ENCODE assay signal across 8 cellular contexts in the genomic region with DNA sequence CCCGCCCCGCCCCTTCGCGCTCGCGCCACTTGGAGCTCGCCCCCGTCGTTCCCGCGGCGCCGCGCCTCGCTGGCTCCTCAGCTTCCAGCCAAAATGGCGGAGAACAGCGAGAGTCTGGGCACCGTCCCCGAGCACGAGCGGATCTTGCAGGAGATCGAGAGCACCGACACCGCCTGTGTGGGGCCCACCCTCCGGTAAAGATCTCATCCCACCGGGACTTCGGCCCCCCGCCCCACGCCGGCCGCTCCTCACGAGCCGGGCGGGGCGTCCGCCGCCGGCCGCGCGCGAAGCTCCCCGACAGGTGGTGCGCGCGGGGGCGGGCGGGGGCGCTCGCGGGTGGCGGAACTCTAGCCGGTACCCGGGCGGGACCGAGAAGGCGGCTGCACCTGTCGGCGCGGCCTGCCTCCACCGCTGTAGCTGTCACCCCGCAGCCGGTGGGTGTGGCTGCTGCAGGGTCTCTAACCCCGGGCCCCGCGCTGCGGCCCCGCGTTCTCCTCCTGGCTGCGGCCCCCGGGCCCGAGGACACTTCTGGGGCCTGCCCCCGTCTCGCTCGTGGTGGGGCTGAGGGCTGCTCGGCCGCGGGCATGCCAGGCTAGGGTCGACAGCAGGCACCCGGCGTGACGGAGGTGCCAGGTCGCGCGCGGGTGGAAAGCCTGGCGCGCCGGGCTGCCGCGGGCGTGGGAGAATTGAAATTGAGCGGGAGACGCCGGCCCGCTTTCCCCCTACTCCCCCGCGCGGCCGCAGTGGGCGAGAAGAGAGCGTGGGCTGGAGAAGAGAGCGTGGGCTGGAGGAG. TPM values are rescaled to one million over a fixed set of nuclear protein-coding genes. Genes with fewer than 3 reads are reported as not detected.
DNase-seq lines count a peak whose midpoint lies in the region; ATAC-seq and TF ChIP-seq lines count a peak whose summit lies in the region.

A gene with protein sequence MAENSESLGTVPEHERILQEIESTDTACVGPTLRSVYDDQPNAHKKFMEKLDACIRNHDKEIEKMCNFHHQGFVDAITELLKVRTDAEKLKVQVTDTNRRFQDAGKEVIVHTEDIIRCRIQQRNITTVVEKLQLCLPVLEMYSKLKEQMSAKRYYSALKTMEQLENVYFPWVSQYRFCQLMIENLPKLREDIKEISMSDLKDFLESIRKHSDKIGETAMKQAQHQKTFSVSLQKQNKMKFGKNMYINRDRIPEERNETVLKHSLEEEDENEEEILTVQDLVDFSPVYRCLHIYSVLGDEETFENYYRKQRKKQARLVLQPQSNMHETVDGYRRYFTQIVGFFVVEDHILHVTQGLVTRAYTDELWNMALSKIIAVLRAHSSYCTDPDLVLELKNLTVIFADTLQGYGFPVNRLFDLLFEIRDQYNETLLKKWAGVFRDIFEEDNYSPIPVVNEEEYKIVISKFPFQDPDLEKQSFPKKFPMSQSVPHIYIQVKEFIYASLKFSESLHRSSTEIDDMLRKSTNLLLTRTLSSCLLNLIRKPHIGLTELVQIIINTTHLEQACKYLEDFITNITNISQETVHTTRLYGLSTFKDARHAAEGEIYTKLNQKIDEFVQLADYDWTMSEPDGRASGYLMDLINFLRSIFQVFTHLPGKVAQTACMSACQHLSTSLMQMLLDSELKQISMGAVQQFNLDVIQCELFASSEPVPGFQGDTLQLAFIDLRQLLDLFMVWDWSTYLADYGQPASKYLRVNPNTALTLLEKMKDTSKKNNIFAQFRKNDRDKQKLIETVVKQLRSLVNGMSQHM (plus strand): TSS at position 80 of the 793 bp plus-strand sequence. CDS start 14 bp downstream, at position 94.

- H4K91ac ChIP-seq in H9 (ENCODE audit: insufficient read length, low read depth, low read length): no peak within 1 kb of the TSS

- no peak within 1 kb of the TSS for H3K4ac ChIP-seq in H9 (ENCODE audit: low read depth, low read length)

- DNase-seq in H9 (peak; percentile 78), MG63 (peak; percentile 80), SW 1271 (lab: John Stamatoyannopoulos, UW) (peak; percentile 47 to 61), Right ventricle myocardium inferior (ENCODE audit: missing footprints) (peak; percentile 92), thyroid gland (peak; percentile 85 to 87)
- DNase-seq in activated naive CD8-positive, alpha-beta T cell treated with anti-CD3 and anti-CD28 coated beads, Interleukin-2, amount 10 ng/mL, durations not matched to agents 7 days and 5 days: peak; percentile 91

- H3K9ac ChIP-seq in H9 (ENCODE audit: extremely low read depth, insufficient read length, low read length) (no peak within 1 kb of the TSS), parathyroid adenoma (no peak within 1 kb of the TSS)

- WGBS in H9 (ENCODE audit: extremely low coverage, insufficient read length, low lambda C conversion rate): no CpG with 5 or more reads among the region's 103 CpGs
- WGBS in thyroid gland, 2 donors: 0 to 1% methylated on average over 39 to 42 of the region's 103 CpGs

- no peak within 1 kb of the TSS for H3K18ac ChIP-seq in H9 (ENCODE audit: insufficient read length, low read depth, low read length)

- ATAC-seq in activated naive CD8-positive, alpha-beta T cell treated with anti-CD3 and anti-CD28 coated beads, Interleukin-2, amount 10 ng/mL, durations not matched to agents 7 days and 5 days (ENCODE audit: low read depth): peak; percentile 87
- peak; percentile 87 for ATAC-seq in Right ventricle myocardium inferior

- H2AFZ ChIP-seq in H9 (ENCODE audit: low read length) (no peak within 1 kb of the TSS), parathyroid adenoma (peak within 1 kb of the TSS; percentile 98)

- no peaks in the 10 kb centered on the region for H3K36me3 Mint-ChIP-seq in H9 (ENCODE audit: insufficient read depth in 1 of 3, low read depth in 3 of 3)
- peaks cover 9% of the 10 kb centered on the region for H3K36me3 Mint-ChIP-seq in activated naive CD8-positive, alpha-beta T cell treated with anti-CD3 and anti-CD28 coated beads, Interleukin-2, amount 10 ng/mL, durations not matched to agents 7 days and 5 days

- no peak; the same call in 2 of the 3 replicates for TF ChIP-seq CTCF in H9 (conservative IDR thresholded peaks at IDR 0.05)
- TF ChIP-seq CTCF in parathyroid adenoma (IDR thresholded peaks at IDR 0.05): no peak
- peak in 3 of 6 experiments; percentile 6 to 33 (median 31) for TF ChIP-seq CTCF in thyroid gland (IDR thresholded peaks at IDR 0.05)

- H2BK20ac ChIP-seq in H9 (ENCODE audit: low read depth, low read length, poor library complexity, severe bottlenecking): no peak within 1 kb of the TSS

- H3K23ac ChIP-seq in H9 (ENCODE audit: insufficient read length, low read depth, low read length): no peak within 1 kb of the TSS

- peaks cover 7% of the 10 kb centered on the region for H3K23me2 ChIP-seq in H9 (ENCODE audit: insufficient read length, low read depth, low read length, poor library complexity, severe bottlenecking)

- H3K9me3 ChIP-seq in H9 (ENCODE audit: control insufficient read depth, low read depth, low read length) (no peaks in the 10 kb centered on the region), MG63 (no peaks in the 10 kb centered on the region), parathyroid adenoma (ENCODE audit: control insufficient read depth, low read length) (no peaks in the 10 kb centered on the region), thyroid gland (no peaks in the 10 kb centered on the region)

- no peak within 1 kb of the TSS for H4K8ac ChIP-seq in H9 (replicated peaks; ENCODE audit: insufficient read length, low read depth, low read length)

- H3K27ac Mint-ChIP-seq in H9: peak within 1 kb of the TSS in 1 of 3 experiments; percentile 78; a peak in 2 of 7 replicates
- peak within 1 kb of the TSS; percentile 95 for H3K27ac Mint-ChIP-seq in activated naive CD8-positive, alpha-beta T cell treated with anti-CD3 and anti-CD28 coated beads, Interleukin-2, amount 10 ng/mL, durations not matched to agents 7 days and 5 days

- H3K4me3 Mint-ChIP-seq in H9: peak within 1 kb of the TSS; percentile 74 to 87
- H3K4me3 Mint-ChIP-seq in activated naive CD8-positive, alpha-beta T cell treated with anti-CD3 and anti-CD28 coated beads, Interleukin-2, amount 10 ng/mL, durations not matched to agents 7 days and 5 days: peak within 1 kb of the TSS; percentile 90

- H4K5ac ChIP-seq in H9 (ENCODE audit: insufficient read length, low read depth, low read length): no peak within 1 kb of the TSS

- H3K4me3 ChIP-seq in GM08714 (ENCODE audit: low read length) (peak within 1 kb of the TSS; percentile 98), MG63 (peak within 1 kb of the TSS; percentile 86), parathyroid adenoma (ENCODE audit: low read depth, low read length) (peak within 1 kb of the TSS; percentile 69), thyroid gland (replicated peaks in 1 of 3) (peak within 1 kb of the TSS; percentile 52 to 86 (median 72))

- no peak within 1 kb of the TSS for H2AK5ac ChIP-seq in H9 (ENCODE audit: insufficient read length, low read length)

- H3K79me1 ChIP-seq in H9 (ENCODE audit: insufficient read depth, low read depth, low read length, poor library complexity, severe bottlenecking): no peaks in the 10 kb centered on the region

- H3T11ph ChIP-seq in H9 (ENCODE audit: low read length): no peak within 1 kb of the TSS

- H3K27ac ChIP-seq in H9 (ENCODE audit: insufficient read length, low read depth, low read length): no peak within 1 kb of the TSS
- peak within 1 kb of the TSS; percentile 57 for H3K27ac ChIP-seq in parathyroid adenoma
- H3K27ac ChIP-seq in thyroid gland: peak within 1 kb of the TSS; percentile 77 to 90 (median 81)

- no peak within 1 kb of the TSS; the same call in 1 of the 2 replicates for H3K14ac ChIP-seq in H9 (ENCODE audit: insufficient read depth, low read length)

- no peak within 1 kb of the TSS for H2BK12ac ChIP-seq in H9 (ENCODE audit: insufficient read length, low read depth, low read length)

- H3K56ac ChIP-seq in H9 (ENCODE audit: insufficient read length, low read depth, low read length): no peak within 1 kb of the TSS

- H2BK120ac ChIP-seq in H9 (ENCODE audit: low read depth, low read length, poor library complexity, severe bottlenecking): no peak within 1 kb of the TSS

- peaks cover 8% of the 10 kb centered on the region; the same call in 1 of the 2 replicates for H3K27me3 ChIP-seq in H9 (ENCODE audit: insufficient read depth, low read length)
- no peaks in the 10 kb centered on the region for H3K27me3 ChIP-seq in MG63
- no peaks in the 10 kb centered on the region for H3K27me3 ChIP-seq in parathyroid adenoma (ENCODE audit: control insufficient read depth, insufficient read depth, low read length)
- H3K27me3 ChIP-seq in thyroid gland: no peaks in the 10 kb centered on the region

- H3K27me3 Mint-ChIP-seq in H9 (ENCODE audit: low read depth): peaks cover 63% of the 10 kb centered on the region
- no peaks in the 10 kb centered on the region for H3K27me3 Mint-ChIP-seq in activated naive CD8-positive, alpha-beta T cell treated with anti-CD3 and anti-CD28 coated beads, Interleukin-2, amount 10 ng/mL, durations not matched to agents 7 days and 5 days

- H2BK15ac ChIP-seq in H9 (ENCODE audit: low read depth, low read length): no peak within 1 kb of the TSS

- no peak within 1 kb of the TSS for H2BK5ac ChIP-seq in H9 (ENCODE audit: insufficient read length, low read length)

- peaks cover 13% of the 10 kb centered on the region in 2 experiments for H3K4me1 Mint-ChIP-seq in H9
- H3K4me1 Mint-ChIP-seq in activated naive CD8-positive, alpha-beta T cell treated with anti-CD3 and anti-CD28 coated beads, Interleukin-2, amount 10 ng/mL, durations not matched to agents 7 days and 5 days: peaks cover 28% of the 10 kb centered on the region

- no peaks in the 10 kb centered on the region for H3K4me1 ChIP-seq in H9 (ENCODE audit: insufficient read depth, low read length)
- no peaks in the 10 kb centered on the region for H3K4me1 ChIP-seq in parathyroid adenoma
- H3K4me1 ChIP-seq in thyroid gland: peaks cover 10 to 17% of the 10 kb centered on the region in 2 donors

- H3K4me2 ChIP-seq in H9 (ENCODE audit: insufficient read depth, insufficient read length, low read length): peak within 1 kb of the TSS; percentile 92
- H3K4me2 ChIP-seq in parathyroid adenoma (ENCODE audit: low read length): peak within 1 kb of the TSS; percentile 92

- peak in 1 of 2 donors; percentile 70 for TF ChIP-seq POLR2A in thyroid gland (IDR thresholded peaks at IDR 0.05)

- intact Hi-C loops in Right ventricle myocardium inferior (cut with DNase I) (no loop called here), thyroid gland (cut with DNase I) (no loop called here)

- POLR2A ChIA-PET in activated naive CD8-positive, alpha-beta T cell treated with anti-CD3 and anti-CD28 coated beads, Interleukin-2, amount 10 ng/mL, durations not matched to agents 7 days and 5 days (lab: Charles Lee): interaction anchor here (0.6 to 1.8 kb wide), 11 partner anchors 10 to 1685 kb away, joined by 3 to 13 read pairs (median 4); partner anchors contain the start of genes CPEB3, HHEX, KIF11 and MARCHF5

- H3K36me3 ChIP-seq in MG63 (no peaks in the 10 kb centered on the region; the same call in 1 of the 2 replicates), parathyroid adenoma (ENCODE audit: control insufficient read depth, insufficient read depth, low read length) (no peaks in the 10 kb centered on the region), thyroid gland (no peaks in the 10 kb centered on the region)

- peaks cover 5% of the 10 kb centered on the region in 2 experiments; a peak in 3 of 5 replicates for H3K9me3 Mint-ChIP-seq in H9
- H3K9me3 Mint-ChIP-seq in activated naive CD8-positive, alpha-beta T cell treated with anti-CD3 and anti-CD28 coated beads, Interleukin-2, amount 10 ng/mL, durations not matched to agents 7 days and 5 days: no peaks in the 10 kb centered on the region

- no peaks in the 10 kb centered on the region for H3K79me2 ChIP-seq in H9 (ENCODE audit: insufficient read depth, low read length)
- H3K79me2 ChIP-seq in parathyroid adenoma: no peaks in the 10 kb centered on the region

- no peaks in the 10 kb centered on the region for H4K20me1 ChIP-seq in H9 (ENCODE audit: control insufficient read depth, insufficient read depth, insufficient read length)

RNA-seq across cellular contexts. Expression of the gene that starts here (rescaled TPM):
- total RNA-seq in H9 (2021) (8.3 and 9.0 TPM in 2 replicates), Right ventricle myocardium inferior (10.1 TPM), thyroid gland (10 to 100 TPM; 51.6 to 74.0 (median 61.1) TPM)
- 6.8 and 10.8 TPM in 2 replicates for total RNA-seq in MG63 (2014; rRNA removed; shearing (Covaris generic); ENCODE audit: low replicate concordance)
- total RNA-seq in activated naive CD8-positive, alpha-beta T cell treated with anti-CD3 and anti-CD28 coated beads, Interleukin-2, amount 10 ng/mL, durations not matched to agents 7 days and 5 days: 10 to 100 TPM; 10.4 to 10.6 TPM
